In genomic region chr2:26907416-26907815, GRCh38 we compare ENCODE assay signal across 29 cellular contexts. TPM values are rescaled to one million over a fixed set of nuclear protein-coding genes. Genes with fewer than 3 reads are reported as not detected.
"Had no signal": no experiment of that assay in that cellular context is flagged by ENCODE, and none has a peak within 500 bp of the region (broad histone marks: within the 10 kb centered on the region; RNA-seq: fewer than 3 reads in every experiment).

No MANE protein-coding gene starts in this region.

- H3K4me1 Mint-ChIP-seq: naive thymus-derived CD4-positive, alpha-beta T cell; stimulated activated effector memory CD8-positive, alpha-beta T cell treated with anti-CD3 and anti-CD28 coated beads, Interleukin-12 subunit alpha, Interleukin-12 subunit beta, amount 100 ng/mL, for 72 hours had no signal

- H3K27ac Mint-ChIP-seq: dendritic cell treated with granulocyte-macrophage colony-stimulating factor and Interleukin-4, amounts not matched to agents 40 ng/mL and 50 ng/mL, for 4 days; naive thymus-derived CD4-positive, alpha-beta T cell; progenitor cell of endocrine pancreas; stimulated activated effector memory CD8-positive, alpha-beta T cell treated with anti-CD3 and anti-CD28 coated beads, Interleukin-12 subunit alpha, Interleukin-12 subunit beta, amount 100 ng/mL, for 72 hours had no signal

- DNase-seq: effector CD4-positive, alpha-beta T cell; heart left ventricle; hippocampal formation; kidney glomerular epithelial cell; mammary epithelial cell; naive thymus-derived CD4-positive, alpha-beta T cell; nucleus accumbens; pancreas; stimulated activated CD4-positive, alpha-beta T cell treated with anti-CD3 and anti-CD28 coated beads, Interleukin-4, amount 100 ng/mL, for 1 hour; stimulated activated CD8-positive, alpha-beta memory T cell treated with anti-CD3 and anti-CD28 coated beads, Interleukin-4, amount 100 ng/mL, for 48 hours; stimulated activated naive CD8-positive, alpha-beta T cell treated with anti-CD3 and anti-CD28 coated beads, Interleukin-15, Interleukin-2, amounts not matched to agents 100 U/mL and 50 U/mL, for 24 hours; testis; upper lobe of right lung had no signal

- H3K36me3 Mint-ChIP-seq: naive thymus-derived CD4-positive, alpha-beta T cell; stimulated activated effector memory CD8-positive, alpha-beta T cell treated with anti-CD3 and anti-CD28 coated beads, Interleukin-12 subunit alpha, Interleukin-12 subunit beta, amount 100 ng/mL, for 72 hours had no signal

- H3K36me3 ChIP-seq: heart left ventricle, pancreas, tibial nerve, upper lobe of right lung had no signal

- H3K27me3 ChIP-seq: testis, tibial nerve had no signal

- H3K9me3 Mint-ChIP-seq: dendritic cell treated with granulocyte-macrophage colony-stimulating factor and Interleukin-4, amounts not matched to agents 40 ng/mL and 50 ng/mL, for 4 days; naive thymus-derived CD4-positive, alpha-beta T cell; stimulated activated effector memory CD8-positive, alpha-beta T cell treated with anti-CD3 and anti-CD28 coated beads, Interleukin-12 subunit alpha, Interleukin-12 subunit beta, amount 100 ng/mL, for 72 hours had no signal

- H3K4me2 ChIP-seq: smooth muscle cell had no signal

- H3K27ac ChIP-seq: heart left ventricle, pancreas, testis, tibial nerve, upper lobe of right lung had no signal

- FAIRE-seq: colon, frontal cortex, islet of Langerhans, pancreas had no signal

- ATAC-seq: heart left ventricle; left lobe of liver; naive thymus-derived CD4-positive, alpha-beta T cell; pancreas; right cardiac atrium; stimulated activated effector memory CD8-positive, alpha-beta T cell treated with anti-CD3 and anti-CD28 coated beads, Interleukin-12 subunit alpha, Interleukin-12 subunit beta, amount 100 ng/mL, for 72 hours; stimulated activated naive CD8-positive, alpha-beta T cell treated with anti-CD3 and anti-CD28 coated beads, Interleukin-15, Interleukin-2, amounts not matched to agents 100 U/mL and 50 U/mL, for 24 hours; upper lobe of right lung had no signal

- H3K9me3 ChIP-seq: pancreas, testis, tibial nerve, upper lobe of right lung had no signal

- H3K4me3 ChIP-seq: heart left ventricle, pancreas, smooth muscle cell, testis, tibial nerve, upper lobe of right lung had no signal

- H3K4me1 ChIP-seq: heart left ventricle, pancreas, testis, upper lobe of right lung had no signal

- H3K27me3 Mint-ChIP-seq: progenitor cell of endocrine pancreas had no signal

- H3K4me3 Mint-ChIP-seq: dendritic cell treated with granulocyte-macrophage colony-stimulating factor and Interleukin-4, amounts not matched to agents 40 ng/mL and 50 ng/mL, for 4 days; naive thymus-derived CD4-positive, alpha-beta T cell; stimulated activated effector memory CD8-positive, alpha-beta T cell treated with anti-CD3 and anti-CD28 coated beads, Interleukin-12 subunit alpha, Interleukin-12 subunit beta, amount 100 ng/mL, for 72 hours had no signal

RNA-seq across cellular contexts. Expression of gene DPYSL5, which starts 59.5 kb away (rescaled TPM):
- total RNA-seq: fibroblast of lung; glomerular endothelial cell; left lobe of liver; lower leg skin; mammary epithelial cell; mesenteric fat pad; mononuclear cell; naive thymus-derived CD4-positive, alpha-beta T cell; right cardiac atrium; tibial nerve; upper lobe of right lung had no signal
- polyA plus RNA-seq: esophagus; fibroblast of lung; heart left ventricle; mammary epithelial cell; naive thymus-derived CD4-positive, alpha-beta T cell; smooth muscle cell had no signal
